Comparison of ENCODE assay signal across 1 cellular context in the genomic region with DNA sequence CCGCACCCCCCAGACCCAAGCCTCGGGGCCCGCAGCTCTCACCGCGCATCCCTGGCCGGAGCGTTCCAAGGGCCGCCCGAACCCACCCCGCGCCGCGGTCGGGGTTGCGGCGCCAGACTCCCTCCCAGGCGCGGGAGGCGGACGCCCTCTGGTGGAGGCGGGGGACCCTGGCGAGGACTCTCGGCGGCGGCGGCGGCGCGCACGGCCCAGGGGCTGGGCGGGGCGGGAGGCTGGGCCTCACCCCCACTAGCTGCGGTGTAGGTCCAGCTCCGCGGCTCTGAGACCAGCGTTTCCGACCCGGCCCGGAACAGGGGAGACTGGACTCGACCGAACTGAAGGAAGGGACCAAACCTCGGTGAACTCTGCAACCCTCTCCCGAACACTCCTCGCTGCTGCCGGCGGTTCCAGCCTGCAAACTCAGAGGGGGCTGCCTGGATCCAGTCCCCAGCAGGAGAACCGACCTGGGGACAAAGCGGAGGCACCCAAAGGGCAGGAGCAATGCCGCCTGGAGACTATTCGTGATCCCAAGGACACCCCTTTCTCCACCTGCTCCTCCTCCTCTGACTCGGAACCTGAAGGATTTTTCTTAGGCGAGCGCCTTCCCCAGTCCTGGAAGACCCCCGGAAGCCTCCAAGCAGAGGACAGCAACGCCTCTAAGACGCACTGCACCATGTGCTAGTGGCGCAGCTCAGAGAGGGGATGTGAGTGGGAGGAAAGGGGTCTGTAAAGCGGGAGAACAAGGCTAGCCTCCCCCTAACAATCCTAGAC.
TF ChIP-seq lines count a peak whose summit lies in the region.

No MANE protein-coding gene starts in this region.

TF ChIP-seq in H1, 55 proteins besides CTCF, POLR2A, EP300 and RAD21:
- TF ChIP-seq TAF7 (optimal IDR thresholded peaks at IDR 0.05; ENCODE audit: borderline replicate concordance, low read depth, low read length) (peak; percentile 73), BCL11A (IDR thresholded peaks at IDR 0.05; ENCODE audit: low read depth in 2 of 2, low read length in 2 of 2) (no peak), GTF2F1 (IDR thresholded peaks at IDR 0.05; ENCODE audit: borderline replicate concordance, low read depth, low read length) (no peak), ATF2 (IDR thresholded peaks at IDR 0.05; ENCODE audit: low read length) (0 out of 2 replicates have a peak, but pooled peaks have one; percentile 1), RBBP5 (IDR thresholded peaks at IDR 0.05; ENCODE audit: borderline replicate concordance, low read depth, low read length) (peak; percentile 1; the same call in 1 of the 2 replicates), CREB1 (IDR thresholded peaks at IDR 0.05) (peak; percentile 6; the same call in 1 of the 2 replicates), SAP30 (IDR thresholded peaks at IDR 0.05; ENCODE audit: insufficient read depth, insufficient replicate concordance, low read length) (peak; percentile 94), SP4 (IDR thresholded peaks at IDR 0.05; ENCODE audit: low read length) (0 out of 2 replicates have a peak, but pooled peaks have one; percentile 23), ASH2L (IDR thresholded peaks at IDR 0.05; ENCODE audit: low read length) (peak; percentile 12), FOSL1 (IDR thresholded peaks at IDR 0.05; ENCODE audit: insufficient read depth, low read depth, low read length) (no peak), CTBP2 (IDR thresholded peaks at IDR 0.05; ENCODE audit: borderline replicate concordance, insufficient read depth, insufficient read length, low read length) (peak; percentile 25)
- TF ChIP-seq, protein P1, sequence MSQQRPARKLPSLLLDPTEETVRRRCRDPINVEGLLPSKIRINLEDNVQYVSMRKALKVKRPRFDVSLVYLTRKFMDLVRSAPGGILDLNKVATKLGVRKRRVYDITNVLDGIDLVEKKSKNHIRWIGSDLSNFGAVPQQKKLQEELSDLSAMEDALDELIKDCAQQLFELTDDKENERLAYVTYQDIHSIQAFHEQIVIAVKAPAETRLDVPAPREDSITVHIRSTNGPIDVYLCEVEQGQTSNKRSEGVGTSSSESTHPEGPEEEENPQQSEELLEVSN (IDR thresholded peaks at IDR 0.05): no peak
